Comparison of ENCODE assay signal across 18 cellular contexts in genomic region chr3:127851899-127852298, GRCh38. TPM values are rescaled to one million over a fixed set of nuclear protein-coding genes. Genes with fewer than 3 reads are reported as not detected.
DNase-seq lines count a peak whose midpoint lies in the region; ATAC-seq and TF ChIP-seq lines count a peak whose summit lies in the region.
"Had no signal": no experiment of that assay in that cellular context is flagged by ENCODE, and none has a peak within 500 bp of the region (broad histone marks: within the 10 kb centered on the region; RNA-seq: fewer than 3 reads in every experiment).

No MANE protein-coding gene starts in this region.

- no peak overlapping the region for H3K4me3 ChIP-seq in left lung
- H3K4me3 ChIP-seq: SJSA1 had no signal

- DNase-seq in DMS 273 treated with DMSO at 0.1 percent for 48 hours (lab: John Stamatoyannopoulos, UW), result peak; percentile 85
- DNase-seq in NCI-H2081 (lab: John Stamatoyannopoulos, UW), result peak; percentile 96 to 99
- DNase-seq in NCI-H69 (lab: John Stamatoyannopoulos, UW), result peak; percentile 96
- peak; percentile 72 for DNase-seq in glutamatergic neuron
- DNase-seq in left lung, result no peak
- DNase-seq in NCI-H226, result no peak
- DNase-seq: ACHN; activated CD4-positive, CD25-positive, alpha-beta regulatory T cell treated with anti-CD3 and anti-CD28 coated beads, Interleukin-2, amount 50 U/mL, for 72 hours; left cardiac atrium; NCI-H2029; occipital lobe; stimulated activated CD4-positive, alpha-beta T cell treated with anti-CD3 and anti-CD28 coated beads, Interleukin-2, amount 100 ng/mL, for 24 hours had no signal

- no peak for ATAC-seq in GM21576 (IDR thresholded peaks at IDR 0.05; ENCODE audit: unreplicated experiment)
- ATAC-seq in GM21367 (IDR thresholded peaks at IDR 0.05; ENCODE audit: unreplicated experiment), result no peak
- no peak for ATAC-seq in left lung
- ATAC-seq: left cardiac atrium had no signal

- H3K36me3 ChIP-seq in left lung, result no peaks in the 10 kb centered on the region
- H3K36me3 ChIP-seq: SJSA1 had no signal

- intact Hi-C loops in left lung (cut with DNase I), result no loop called here

- no peak overlapping the region for H3K27ac ChIP-seq in left lung
- H3K27ac ChIP-seq: SJSA1 had no signal

- H3K4me1 ChIP-seq in left lung, result peaks cover 4 to 8% of the 10 kb centered on the region in 2 donors
- H3K4me1 ChIP-seq: SJSA1 had no signal

- no peaks in the 10 kb centered on the region for H3K9me3 ChIP-seq in left lung
- H3K9me3 ChIP-seq: SJSA1 had no signal

- peak overlapping the region; percentile 75 for H3K4me3 Mint-ChIP-seq in glutamatergic neuron (ENCODE audit: unreplicated experiment)
- H3K4me3 Mint-ChIP-seq: CD14-positive monocyte; T-helper 2 cell treated with Interferon-gamma antibody and Interleukin-4, amounts not matched to agents 5 μg/mL and 100 μg/mL, for 36 hours had no signal

- TF ChIP-seq CTCF in glutamatergic neuron (IDR thresholded peaks at IDR 0.05; ENCODE audit: partially characterized antibody, unreplicated experiment) (no peak), left lung (IDR thresholded peaks at IDR 0.05) (no peak)

- H3K36me3 Mint-ChIP-seq in glutamatergic neuron (ENCODE audit: unreplicated experiment), result no peaks in the 10 kb centered on the region
- H3K36me3 Mint-ChIP-seq: CD14-positive monocyte had no signal

- peak overlapping the region; percentile 90 for H3K27ac Mint-ChIP-seq in glutamatergic neuron (ENCODE audit: unreplicated experiment)
- H3K27ac Mint-ChIP-seq: activated T-helper 2 cell treated with anti-CD3 and anti-CD28 coated beads, Interferon-gamma antibody, Interleukin-2, Interleukin-4, amounts not matched to agents 10 μg/mL and 5 μg/mL and 100 μg/mL, durations not matched to agents 14 hours and 24 hours and 36 hours; CD14-positive monocyte; T-helper 2 cell treated with Interferon-gamma antibody and Interleukin-4, amounts not matched to agents 5 μg/mL and 100 μg/mL, for 36 hours had no signal

- no peaks in the 10 kb centered on the region for H3K27me3 ChIP-seq in left lung
- H3K27me3 ChIP-seq: SJSA1 had no signal

- H3K4me1 Mint-ChIP-seq in glutamatergic neuron (ENCODE audit: low read depth, unreplicated experiment), result peaks cover 40% of the 10 kb centered on the region
- H3K4me1 Mint-ChIP-seq: CD14-positive monocyte had no signal

- peaks cover 14% of the 10 kb centered on the region for H3K27me3 Mint-ChIP-seq in glutamatergic neuron (ENCODE audit: unreplicated experiment)

- H3K9me3 Mint-ChIP-seq in glutamatergic neuron (ENCODE audit: unreplicated experiment), result peaks cover 6% of the 10 kb centered on the region
- H3K9me3 Mint-ChIP-seq: activated T-helper 2 cell treated with anti-CD3 and anti-CD28 coated beads, Interferon-gamma antibody, Interleukin-2, Interleukin-4, amounts not matched to agents 10 μg/mL and 5 μg/mL and 100 μg/mL, durations not matched to agents 14 hours and 24 hours and 36 hours; T-helper 2 cell treated with Interferon-gamma antibody and Interleukin-4, amounts not matched to agents 5 μg/mL and 100 μg/mL, for 36 hours had no signal

RNA-seq across cellular contexts. Expression of gene MGLL, which starts 29.6 kb away (rescaled TPM):
- total RNA-seq in glutamatergic neuron (ENCODE audit: unreplicated experiment), result 10.3 TPM
- total RNA-seq in left lung, result 100 to 1,000 TPM; 214 to 318 TPM

Comparison
In these comparisons a context has a peak if more than half of its experiments do, and no peak if none do; other contexts are left out.
1. DNase-seq: peak in DMS 273 treated with DMSO at 0.1 percent for 48 hours (single experiment), NCI-H2081 (2 of 2), NCI-H69 (single experiment) and glutamatergic neuron (single experiment); none in left lung (0 of 2) and NCI-H226 (single experiment).
2. RNA of gene MGLL, which starts 29.6 kb away (total RNA-seq): 214 to 318 TPM in left lung; 10.3 TPM in glutamatergic neuron (single experiment); every median in the first group is over 10 times any median in the second.